Comparison of ENCODE assay signal across 1 cellular context in genomic region chr20:44187763-44188709, GRCh38.
A peak's percentile ranks its signal among the peaks of the same experiment; 100 is the strongest.
TF ChIP-seq lines count a peak whose summit lies in the region.

No MANE protein-coding gene starts in this region.

TF ChIP-seq in HEK293, 187 proteins besides CTCF, POLR2A, EP300 and RAD21 (continued from another document and continues in another):
- TF ChIP-seq PRDM2 (tag by site-specific recombination; IDR thresholded peaks at IDR 0.05; ENCODE audit: borderline replicate concordance) (no peak), ZNF791 (tag by site-specific recombination; IDR thresholded peaks at IDR 0.05) (peak; percentile 89), ZNF530 (tag by site-specific recombination; IDR thresholded peaks at IDR 0.05; ENCODE audit: low read depth) (no peak), ZNF26 (tag by site-specific recombination; IDR thresholded peaks at IDR 0.05) (no peak), ZNF423 (tag by site-specific recombination; IDR thresholded peaks at IDR 0.05) (no peak), ZNF112 (tag by site-specific recombination; IDR thresholded peaks at IDR 0.05) (no peak), ZNF561 (tag by site-specific recombination; IDR thresholded peaks at IDR 0.05; ENCODE audit: borderline replicate concordance) (no peak), ZNF335 (tag by site-specific recombination; conservative IDR thresholded peaks at IDR 0.05) (peak; percentile 62), SCRT1 (tag by site-specific recombination; IDR thresholded peaks at IDR 0.05; ENCODE audit: borderline replicate concordance) (no peak), ZNF596 (tag by site-specific recombination; IDR thresholded peaks at IDR 0.05) (no peak), ZNF302 (tag by site-specific recombination; IDR thresholded peaks at IDR 0.05; ENCODE audit: low read depth) (peak; percentile 84; the same call in 1 of the 2 replicates), ZNF391 (tag by site-specific recombination; IDR thresholded peaks at IDR 0.05; ENCODE audit: borderline replicate concordance, low read depth) (no peak), ZNF280D (tag by site-specific recombination; IDR thresholded peaks at IDR 0.05) (no peak), ZNF10 (tag by site-specific recombination; IDR thresholded peaks at IDR 0.05) (no peak), KLF16 (tag by site-specific recombination; IDR thresholded peaks at IDR 0.05) (peak; percentile 65; the same call in 1 of the 2 replicates), ZNF274 (IDR thresholded peaks at IDR 0.05; ENCODE audit: low read length) (no peak), ZNF274 (tag by site-specific recombination; IDR thresholded peaks at IDR 0.05; ENCODE audit: borderline replicate concordance) (no peak), ZNF48 (tag by site-specific recombination; IDR thresholded peaks at IDR 0.05) (no peak), ZNF843 (tag by site-specific recombination; IDR thresholded peaks at IDR 0.05) (no peak), ZNF610 (tag by site-specific recombination; IDR thresholded peaks at IDR 0.05; ENCODE audit: borderline replicate concordance) (no peak), ZNF549 (tag by site-specific recombination; IDR thresholded peaks at IDR 0.05) (no peak), ZBTB11 (tag by site-specific recombination; conservative IDR thresholded peaks at IDR 0.05; ENCODE audit: low read depth) (no peak), ZNF777 (tag by site-specific recombination; IDR thresholded peaks at IDR 0.05; ENCODE audit: borderline replicate concordance) (no peak), BCL6B (tag by site-specific recombination; IDR thresholded peaks at IDR 0.05) (no peak), ZNF518A (tag by site-specific recombination; conservative IDR thresholded peaks at IDR 0.05; ENCODE audit: low read depth) (no peak), PATZ1 (tag by site-specific recombination; IDR thresholded peaks at IDR 0.05) (no peak), ZNF704 (tag by site-specific recombination; IDR thresholded peaks at IDR 0.05) (no peak), ZNF707 (tag by site-specific recombination; IDR thresholded peaks at IDR 0.05) (peak; percentile 12; the same call in 1 of the 2 replicates), ZNF677 (tag by site-specific recombination; IDR thresholded peaks at IDR 0.05) (no peak), ZNF354C (tag by site-specific recombination; IDR thresholded peaks at IDR 0.05; ENCODE audit: borderline replicate concordance, low read depth) (no peak), TRIM28 (IDR thresholded peaks at IDR 0.05; ENCODE audit: borderline replicate concordance, low read length) (no peak), ZNF600 (tag by site-specific recombination; IDR thresholded peaks at IDR 0.05) (no peak)
